In the genomic region with DNA sequence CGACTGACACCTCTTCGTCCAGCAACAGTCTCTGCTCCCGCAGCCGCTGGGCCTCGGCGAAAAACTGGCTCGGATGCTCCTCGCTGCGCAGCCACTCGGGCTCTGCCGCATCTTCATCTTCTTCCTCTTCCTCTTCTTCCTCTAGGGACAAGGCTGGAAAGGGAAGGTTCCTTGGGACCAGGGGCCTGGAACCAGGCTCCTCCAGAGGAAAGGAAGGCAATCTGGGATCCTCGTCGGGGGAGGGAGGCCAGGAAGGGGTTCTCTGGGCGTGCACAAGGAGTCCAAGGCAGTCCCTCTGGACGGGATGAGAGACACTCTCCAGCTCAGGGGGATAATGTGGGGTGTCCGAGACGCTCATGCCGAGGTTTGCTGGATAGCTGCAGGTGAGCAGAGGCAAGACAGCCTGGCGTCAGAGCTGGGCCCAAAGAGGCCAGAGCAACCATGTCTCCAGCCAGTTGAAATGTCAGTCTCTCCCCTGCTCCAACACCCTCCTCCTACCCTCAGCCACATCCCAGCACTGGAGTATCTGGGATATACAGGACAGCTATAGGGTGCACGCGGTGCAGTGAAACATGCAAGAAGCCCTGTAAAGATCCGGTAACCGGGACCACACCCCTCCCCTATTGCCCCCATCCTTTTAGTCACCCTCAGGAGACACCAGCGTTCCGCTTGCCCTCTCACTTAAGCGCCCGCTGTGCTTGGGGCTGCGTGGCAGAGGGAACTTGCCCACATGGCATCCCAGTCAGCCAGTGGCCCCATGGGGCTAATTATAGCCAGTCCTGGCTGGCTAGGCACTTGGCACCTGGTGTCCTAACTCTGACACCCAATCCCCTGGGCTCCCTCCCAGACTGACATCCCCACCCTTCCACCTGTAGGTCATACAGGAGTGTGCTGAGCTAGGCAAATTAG, we compare ENCODE assay signal across 11 cellular contexts. TPM values are rescaled to one million over a fixed set of nuclear protein-coding genes. Genes with fewer than 3 reads are reported as not detected.
A peak's percentile ranks its signal among the peaks of the same experiment; 100 is the strongest.
DNase-seq lines count a peak whose midpoint lies in the region; ATAC-seq, FAIRE-seq and TF ChIP-seq lines count a peak whose summit lies in the region.
"Had no signal": no experiment of that assay in that cellular context is flagged by ENCODE, and none has a peak within 500 bp of the region (broad histone marks: within the 10 kb centered on the region; RNA-seq: fewer than 3 reads in every experiment).

Gene KLHL33, minus strand, starts transcription at position 713 of the 909 bp plus-strand sequence. Its CDS starts 355 bp downstream, at position 358.

- no TSS peak for BruUV-seq in HepG2 (replicated peaks; lab: Mats Ljungman, UMichigan)

- H3K27me3 ChIP-seq in right lobe of liver (no peaks in the 10 kb centered on the region), HepG2 (ENCODE audit: control insufficient read depth in 1 of 2, insufficient read depth in 2 of 2, low read length in 2 of 2) (peaks cover 1 to 9% of the 10 kb centered on the region in 2 experiments; a peak in 3 of 5 replicates), gastroesophageal sphincter (peaks cover 19% of the 10 kb centered on the region), parathyroid adenoma (ENCODE audit: control insufficient read depth, insufficient read depth, low read length) (no peaks in the 10 kb centered on the region)

- TF ChIP-seq CTCF in right lobe of liver (IDR thresholded peaks at IDR 0.05) (no peak), HepG2 (CRISPR knock-in tag; IDR thresholded peaks at IDR 0.05) (no peak), gastroesophageal sphincter (IDR thresholded peaks at IDR 0.05) (no peak), parathyroid adenoma (IDR thresholded peaks at IDR 0.05) (no peak), GM13977 (IDR thresholded peaks at IDR 0.05; ENCODE audit: extremely low read depth, insufficient read depth, missing control alignments) (no peak)

- H3K9me3 ChIP-seq in right lobe of liver (no peaks in the 10 kb centered on the region), HepG2 (ENCODE audit: low read length) (no peaks in the 10 kb centered on the region), gastroesophageal sphincter (no peaks in the 10 kb centered on the region), parathyroid adenoma (ENCODE audit: control insufficient read depth, low read length) (no peaks in the 10 kb centered on the region)

- intact Hi-C loops in right lobe of liver (cut with DNase I), result loop anchor here in 1 of 2 donors (10.0 kb wide), 1 partner anchor 169 kb away; no protein-coding TSS in a partner anchor
- intact Hi-C loops in HepG2 (cut with micrococcal nuclease; ENCODE audit: unreplicated experiment), result no loop called here

- no peak for TF ChIP-seq RAD21 in HepG2 (CRISPR knock-in tag; IDR thresholded peaks at IDR 0.05)

- no peak for TF ChIP-seq EP300 in HepG2 (IDR thresholded peaks at IDR 0.05; ENCODE audit: low read depth in 2 of 2, low read length in 2 of 2)
- no peak for TF ChIP-seq EP300 in HepG2 (CRISPR knock-in tag; IDR thresholded peaks at IDR 0.05; ENCODE audit: borderline replicate concordance)
- no peak for TF ChIP-seq EP300 in gastroesophageal sphincter (IDR thresholded peaks at IDR 0.05)

- in situ Hi-C loops in HepG2 (cut with HindIII; ENCODE audit: extremely low pct_ligation_motif_present, low pct_unique_long_range_greater_than_20kb) (no loop called here), GM13977 (cut with MboI; ENCODE audit: low pct_unique_long_range_greater_than_20kb, low sequenced_read_pairs, unreplicated experiment) (no loop called here)

- no peak within 1 kb of the TSS for H3K9ac ChIP-seq in HepG2 (ENCODE audit: insufficient read depth, low read depth, low read length)
- no peak within 1 kb of the TSS for H3K9ac ChIP-seq in parathyroid adenoma

- TF ChIP-seq POLR2A in right lobe of liver (IDR thresholded peaks at IDR 0.05) (no peak), HepG2 (IDR thresholded peaks at IDR 0.05; ENCODE audit: insufficient read depth in 1 of 2, low read depth in 2 of 2, low read length in 2 of 2) (no peak), gastroesophageal sphincter (IDR thresholded peaks at IDR 0.05) (no peak)

- CTCF ChIA-PET in HepG2 (lab: Yijun Ruan, JAX; ENCODE audit: low intra/inter-chr PET ratio, low total read pairs), result no interaction called here

- no peaks in the 10 kb centered on the region for H4K20me1 ChIP-seq in HepG2 (ENCODE audit: insufficient read depth, low read length)

- peak within 1 kb of the TSS in 2 of 3 donors; percentile 4 to 21 for H3K4me3 ChIP-seq in right lobe of liver
- no peak within 1 kb of the TSS for H3K4me3 ChIP-seq in HepG2 (replicated peaks in 1 of 3; ENCODE audit: insufficient read depth in 1 of 3, low read depth in 2 of 3, low read length in 3 of 3)
- peak within 1 kb of the TSS; percentile 7 to 49 for H3K4me3 ChIP-seq in gastroesophageal sphincter
- no peak within 1 kb of the TSS for H3K4me3 ChIP-seq in parathyroid adenoma (ENCODE audit: low read depth, low read length)

- 62% methylated on average over 8 of the region's 28 CpGs for WGBS in right lobe of liver (ENCODE audit: insufficient coverage, low coverage, low lambda C conversion rate, missing lambda C conversion rate)
- WGBS in HepG2 (ENCODE audit: low lambda C conversion rate), result 79% methylated on average over 28 of the region's 28 CpGs
- 21 to 70% methylated on average over 6 to 12 of the region's 28 CpGs for WGBS in gastroesophageal sphincter (ENCODE audit: low coverage in 1 of 2), 2 donors

- H3K79me2 ChIP-seq in HepG2 (ENCODE audit: insufficient read depth, low read length), result no peaks in the 10 kb centered on the region
- no peaks in the 10 kb centered on the region for H3K79me2 ChIP-seq in parathyroid adenoma

- H3K4me1 ChIP-seq in right lobe of liver (no peaks in the 10 kb centered on the region), HepG2 (ENCODE audit: insufficient read depth, low read length) (peaks cover 12% of the 10 kb centered on the region; the same call in 1 of the 2 replicates), gastroesophageal sphincter (peaks cover 0 to 22% (median 5%) of the 10 kb centered on the region in 3 donors), parathyroid adenoma (peaks cover under 1% of the 10 kb centered on the region)

- POLR2A ChIA-PET in HepG2 (lab: Yijun Ruan, JAX), result interaction anchor here (0.9 to 1.2 kb wide), 2 partner anchors 19 to 20 kb away, joined by 3 read pairs; partner anchors contain the start of gene APEX1

- DNase-seq in right lobe of liver (no peak), HepG2 (ENCODE audit: low spot score) (no peak), RKO (ENCODE audit: low spot score) (no peak), GM13977 (ENCODE audit: low spot score) (no peak)
- DNase-seq: activated T-cell treated with anti-CD3 and anti-CD28 coated beads, Interleukin-2, amount 50 U/mL, for 1 hour; central memory CD4-positive, alpha-beta T cell; GF-D8 had no signal

- ATAC-seq in right lobe of liver (peak in 1 of 4 donors; percentile 13), HepG2 (no peak), gastroesophageal sphincter (peak; percentile 25), GM19463 (IDR thresholded peaks at IDR 0.05; ENCODE audit: unreplicated experiment) (no peak), GM21529 (IDR thresholded peaks at IDR 0.05; ENCODE audit: unreplicated experiment) (no peak)

- H2AFZ ChIP-seq in HepG2 (ENCODE audit: low read length), result no peak within 1 kb of the TSS
- peak within 1 kb of the TSS; percentile 57 for H2AFZ ChIP-seq in parathyroid adenoma

- H3K27ac ChIP-seq in right lobe of liver (peak within 1 kb of the TSS in 1 of 3 donors; percentile 15), HepG2 (ENCODE audit: extremely low read length, insufficient read depth, low read length) (no peak within 1 kb of the TSS), gastroesophageal sphincter (peak within 1 kb of the TSS in 3 of 4 donors; percentile 66 to 80 (median 78)), parathyroid adenoma (no peak within 1 kb of the TSS)

- H3K36me3 ChIP-seq in right lobe of liver, result no peaks in the 10 kb centered on the region
- H3K36me3 ChIP-seq in HepG2 (replicated peaks in 1 of 2; ENCODE audit: control insufficient read depth in 1 of 2, insufficient read depth in 2 of 2, low read length in 2 of 2), result no peaks in the 10 kb centered on the region
- no peaks in the 10 kb centered on the region for H3K36me3 ChIP-seq in gastroesophageal sphincter
- no peaks in the 10 kb centered on the region for H3K36me3 ChIP-seq in parathyroid adenoma (ENCODE audit: control insufficient read depth, insufficient read depth, low read length)

- no peak within 1 kb of the TSS for H3K4me2 ChIP-seq in HepG2 (ENCODE audit: low read depth, low read length)
- no peak within 1 kb of the TSS for H3K4me2 ChIP-seq in parathyroid adenoma (ENCODE audit: low read length)

- no peak for FAIRE-seq in HepG2 (lab: Jason Lieb, UNC)

TF ChIP-seq in HepG2, 621 proteins besides CTCF, POLR2A, EP300 and RAD21 (continues in another document):
- no peak for TF ChIP-seq GATA4 (IDR thresholded peaks at IDR 0.05; ENCODE audit: borderline replicate concordance, low read depth)
- no peak for TF ChIP-seq AHR (CRISPR knock-in tag; IDR thresholded peaks at IDR 0.05)
- no peak for TF ChIP-seq KLF15 (CRISPR knock-in tag; IDR thresholded peaks at IDR 0.05; ENCODE audit: borderline replicate concordance)

RNA-seq across cellular contexts. Expression of gene KLHL33, which starts in this region (rescaled TPM):
- under 1 TPM in 5 of 6 experiments, not detected in 1; 0.06 to 0.19 (median 0.11) TPM for total RNA-seq in right lobe of liver
- total RNA-seq in HepG2 (2016; rRNA removed; fragmentation: Illumina TruSeq; extraction: Trizol), result not detected in 2 replicates
- not detected in 2 replicates for total RNA-seq in HepG2 (2016; cell fraction: cytosol; rRNA removed; fragmentation: Illumina TruSeq; extraction: Trizol; ENCODE audit: low read depth)
- total RNA-seq in HepG2 (2016; cell fraction: insoluble cytoplasmic fraction; rRNA removed; fragmentation: Illumina TruSeq; extraction: Trizol), result not detected in 2 replicates
- not detected in 2 replicates for total RNA-seq in HepG2 (2016; cell fraction: membrane; rRNA removed; fragmentation: Illumina TruSeq; extraction: Trizol)
- total RNA-seq in HepG2 (2016; cell fraction: nucleus; rRNA removed; fragmentation: Illumina TruSeq; extraction: Trizol), result not detected in 2 replicates
- 0.05 TPM in 1 of 2 replicates, not detected in the other for polyA plus RNA-seq in HepG2 (2011; rRNA removed)
- polyA plus RNA-seq in HepG2 (2011; cell fraction: cytosol; rRNA removed), result 0.03 and 0.05 TPM in 2 replicates
- 0.03 and 0.10 TPM in 2 replicates for polyA plus RNA-seq in HepG2 (2011; cell fraction: nucleus; rRNA removed)
- polyA plus RNA-seq in HepG2 (2012), result 0.05 and 0.15 TPM in 2 replicates
- not detected in 2 replicates for polyA plus RNA-seq in HepG2 (2016; cell fraction: cytosol; fragmentation: Illumina TruSeq; extraction: Trizol; ENCODE audit: low read depth)
- polyA plus RNA-seq in HepG2 (2016; cell fraction: insoluble cytoplasmic fraction; fragmentation: Illumina TruSeq; extraction: Trizol; ENCODE audit: low read depth), result 0.04 TPM in 1 of 2 replicates, not detected in the other
- not detected in 2 replicates for polyA plus RNA-seq in HepG2 (2016; cell fraction: membrane; fragmentation: Illumina TruSeq; extraction: Trizol; ENCODE audit: low read depth)
- polyA plus RNA-seq in HepG2 (2016; cell fraction: nucleus; fragmentation: Illumina TruSeq; extraction: Trizol; ENCODE audit: insufficient read depth, low read depth), result not detected in 2 replicates
- 0.04 and 0.12 TPM in 2 replicates for polyA minus RNA-seq in HepG2 (2011; rRNA and poly(A)+ RNA removed; ENCODE audit: low replicate concordance)
- polyA minus RNA-seq in HepG2 (2011; cell fraction: cytosol; rRNA and poly(A)+ RNA removed), result not detected in 2 replicates
- polyA minus RNA-seq in HepG2 (2011; cell fraction: nucleus; rRNA and poly(A)+ RNA removed), result 0.12 TPM in 1 of 2 replicates, not detected in the other
- 1 to 10 TPM in 2 of 4 donors, under 1 TPM in 2; 0.27 to 2.6 (median 1.1) TPM for total RNA-seq in gastroesophageal sphincter

Comparison
In these comparisons a context has a peak if more than half of its experiments do, and no peak if none do; other contexts are left out.
1. H3K4me3 ChIP-seq: peak in right lobe of liver (2 of 3) and gastroesophageal sphincter (2 of 2); none in HepG2 (0 of 3) and parathyroid adenoma (single experiment).
2. H3K27ac ChIP-seq: peak in gastroesophageal sphincter (3 of 4); none in HepG2 (single experiment) and parathyroid adenoma (single experiment).